16 cellular contexts compared by ENCODE assay signal in genomic region chr4:87932718-87933136, GRCh38. TPM values are rescaled to one million over a fixed set of nuclear protein-coding genes. Genes with fewer than 3 reads are reported as not detected.
DNase-seq lines count a peak whose midpoint lies in the region; TF ChIP-seq lines count a peak whose summit lies in the region.
"Had no signal": no experiment of that assay in that cellular context is flagged by ENCODE, and none has a peak within 500 bp of the region (broad histone marks: within the 10 kb centered on the region; RNA-seq: fewer than 3 reads in every experiment).

No MANE protein-coding gene starts in this region.

- H3K23ac ChIP-seq in H9 (ENCODE audit: insufficient read length, low read depth, low read length), result no peak overlapping the region

- H3K27ac ChIP-seq in H9 (ENCODE audit: insufficient read length, low read depth, low read length) (peak overlapping the region; percentile 91), MM.1S (ENCODE audit: low read length) (no peak overlapping the region), adrenal gland (no peak overlapping the region), osteoblast (ENCODE audit: low read depth, low read length) (no peak overlapping the region), uterus (no peak overlapping the region)

- no peak overlapping the region for H2BK12ac ChIP-seq in H9 (ENCODE audit: insufficient read length, low read depth, low read length)

- H2BK120ac ChIP-seq in H9 (ENCODE audit: low read depth, low read length, poor library complexity, severe bottlenecking), result no peak overlapping the region

- intact Hi-C loops in adrenal gland (cut with DNase I), result no loop called here
- intact Hi-C loops in uterus (cut with DNase I; ENCODE audit: low total_unique reads), result no loop called here

- H3K4me1 ChIP-seq in H9 (ENCODE audit: insufficient read depth, low read length) (no peaks in the 10 kb centered on the region; the same call in 1 of the 2 replicates), MM.1S (ENCODE audit: low read length) (no peaks in the 10 kb centered on the region), adrenal gland (replicated peaks in 1 of 2) (no peaks in the 10 kb centered on the region), osteoblast (ENCODE audit: insufficient read depth, low read length) (no peaks in the 10 kb centered on the region), uterus (no peaks in the 10 kb centered on the region)

- H4K20me1 ChIP-seq in H9 (ENCODE audit: control insufficient read depth, insufficient read depth, insufficient read length) (no peaks in the 10 kb centered on the region), MM.1S (ENCODE audit: insufficient read depth, low read length) (no peaks in the 10 kb centered on the region), osteoblast (ENCODE audit: insufficient read depth, low read length) (no peaks in the 10 kb centered on the region)

- H3K79me2 ChIP-seq in H9 (ENCODE audit: insufficient read depth, low read length) (no peaks in the 10 kb centered on the region), MM.1S (ENCODE audit: low read length) (no peaks in the 10 kb centered on the region), osteoblast (ENCODE audit: insufficient read depth, low read length) (no peaks in the 10 kb centered on the region)

- H3K9me3 ChIP-seq in H9 (ENCODE audit: control insufficient read depth, low read depth, low read length), result no peaks in the 10 kb centered on the region
- H3K9me3 ChIP-seq in MM.1S (replicated peaks; ENCODE audit: insufficient read depth, low read length), result no peaks in the 10 kb centered on the region
- peaks cover 0 to 6% (median 0%) of the 10 kb centered on the region in 3 donors for H3K9me3 ChIP-seq in adrenal gland (replicated peaks in 1 of 3)
- H3K9me3 ChIP-seq in osteoblast (ENCODE audit: low read depth, low read length), result no peaks in the 10 kb centered on the region
- H3K9me3 ChIP-seq in uterus, result no peaks in the 10 kb centered on the region

- H4K5ac ChIP-seq in H9 (ENCODE audit: insufficient read length, low read depth, low read length), result no peak overlapping the region

- H3K36me3 ChIP-seq in MM.1S (replicated peaks; ENCODE audit: insufficient read depth, low read length), result no peaks in the 10 kb centered on the region
- H3K36me3 ChIP-seq in adrenal gland (replicated peaks in 1 of 2), result no peaks in the 10 kb centered on the region
- no peaks in the 10 kb centered on the region for H3K36me3 ChIP-seq in osteoblast (ENCODE audit: insufficient read depth, low read length)
- no peaks in the 10 kb centered on the region for H3K36me3 ChIP-seq in uterus

- H2AK5ac ChIP-seq in H9 (ENCODE audit: insufficient read length, low read length), result no peak overlapping the region

- H3K23me2 ChIP-seq in H9 (ENCODE audit: insufficient read length, low read depth, low read length, poor library complexity, severe bottlenecking), result no peaks in the 10 kb centered on the region

- no peaks in the 10 kb centered on the region for H3K79me1 ChIP-seq in H9 (ENCODE audit: insufficient read depth, low read depth, low read length, poor library complexity, severe bottlenecking)

- no peak overlapping the region for H3T11ph ChIP-seq in H9 (ENCODE audit: low read length)

- TF ChIP-seq POLR2A in adrenal gland (IDR thresholded peaks at IDR 0.05) (no peak), uterus (IDR thresholded peaks at IDR 0.05) (no peak)

- H3K9me3 Mint-ChIP-seq in H9, result no peaks in the 10 kb centered on the region

- peaks cover 23 to 32% (median 31%) of the 10 kb centered on the region in 3 experiments for H3K36me3 Mint-ChIP-seq in H9 (ENCODE audit: insufficient read depth in 1 of 3, low read depth in 3 of 3)

- no peaks in the 10 kb centered on the region for H3K9me2 ChIP-seq in MM.1S (replicated peaks; ENCODE audit: insufficient read depth, low read length)

- peaks cover 20 to 33% of the 10 kb centered on the region in 2 experiments for H3K4me1 Mint-ChIP-seq in H9

- 0 out of 2 replicates have a peak, but pooled peaks cover 1% of the 10 kb centered on the region for H3K27me3 Mint-ChIP-seq in H9 (ENCODE audit: low read depth)

- H3K27me3 ChIP-seq in H9 (ENCODE audit: insufficient read depth, low read length) (no peaks in the 10 kb centered on the region), MM.1S (replicated peaks; ENCODE audit: insufficient read depth, low read length) (no peaks in the 10 kb centered on the region), adrenal gland (no peaks in the 10 kb centered on the region), osteoblast (ENCODE audit: insufficient read depth, low read length) (no peaks in the 10 kb centered on the region), uterus (no peaks in the 10 kb centered on the region)

- WGBS in H9 (ENCODE audit: extremely low coverage, insufficient read length, low lambda C conversion rate), result no CpG with 5 or more reads among the region's 5 CpGs
- 47 to 57% (median 50%) methylated on average over 5 of the region's 5 CpGs for WGBS in adrenal gland, 4 donors

- H2BK15ac ChIP-seq in H9 (ENCODE audit: low read depth, low read length), result no peak overlapping the region

- no peaks in the 10 kb centered on the region for H3F3A ChIP-seq in MM.1S (ENCODE audit: insufficient read depth, low read length)

- no peak overlapping the region for H4K91ac ChIP-seq in H9 (ENCODE audit: insufficient read length, low read depth, low read length)

- no peak overlapping the region for H2BK20ac ChIP-seq in H9 (ENCODE audit: low read depth, low read length, poor library complexity, severe bottlenecking)

- DNase-seq in H9 (peak; percentile 53), MM.1S (no peak), adrenal gland (peak in 5 of 7 donors; percentile 19 to 60 (median 26)), osteoblast (ENCODE audit: insufficient read length, low spot score, missing footprints) (no peak), uterus (no peak), GDM1 (lab: John Stamatoyannopoulos, UW) (no peak), ureter (ENCODE audit: low spot score) (no peak)
- DNase-seq in activated T-cell treated with anti-CD3 and anti-CD28 coated beads, Interleukin-2, amount 50 U/mL, for 1 hour, result no peak
- DNase-seq: ACHN, C1 segment of cervical spinal cord, IMR-90, NCI-H1105 treated with DMSO at 0.1 percent for 48 hours, NCI-H1694, NCI-H2081 treated with DMSO at 0.1 percent for 48 hours, RPMI8226, SHP77 treated with DMSO at 0.1 percent for 48 hours had no signal

- no peak overlapping the region for H3K4me3 Mint-ChIP-seq in H9

- H3K4me2 ChIP-seq in H9 (ENCODE audit: insufficient read depth, insufficient read length, low read length) (no peak overlapping the region), MM.1S (ENCODE audit: low read depth, low read length) (no peak overlapping the region), osteoblast (ENCODE audit: insufficient read depth, low read length) (peak overlapping the region; percentile 20)

- peak overlapping the region; percentile 37 to 91 (median 88); a peak in 5 of 7 replicates for H3K27ac Mint-ChIP-seq in H9

- no peak overlapping the region for H3K4me3 ChIP-seq in MM.1S (ENCODE audit: low read length)
- peak overlapping the region in 1 of 4 donors; percentile 8 for H3K4me3 ChIP-seq in adrenal gland
- H3K4me3 ChIP-seq in osteoblast (ENCODE audit: insufficient read depth, low read length), result peak overlapping the region; percentile 2
- no peak overlapping the region for H3K4me3 ChIP-seq in uterus

- TF ChIP-seq CTCF in H9 (conservative IDR thresholded peaks at IDR 0.05) (no peak), MM.1S (IDR thresholded peaks at IDR 0.05; ENCODE audit: low read length) (no peak), adrenal gland (IDR thresholded peaks at IDR 0.05) (no peak), osteoblast (IDR thresholded peaks at IDR 0.05; ENCODE audit: extremely low read depth, low read depth, low read length) (no peak), uterus (IDR thresholded peaks at IDR 0.05) (no peak)

- H3K9ac ChIP-seq in H9 (ENCODE audit: extremely low read depth, insufficient read length, low read length), result no peak overlapping the region
- H3K9ac ChIP-seq in MM.1S (ENCODE audit: low read length), result no peak overlapping the region

- H4K8ac ChIP-seq in H9 (replicated peaks; ENCODE audit: insufficient read length, low read depth, low read length), result no peak overlapping the region

- H3K4ac ChIP-seq in H9 (ENCODE audit: low read depth, low read length), result no peak overlapping the region

- no peak overlapping the region for H3K56ac ChIP-seq in H9 (ENCODE audit: insufficient read length, low read depth, low read length)

- no peak overlapping the region for H3K18ac ChIP-seq in H9 (ENCODE audit: insufficient read length, low read depth, low read length)

- H2BK5ac ChIP-seq in H9 (ENCODE audit: insufficient read length, low read length), result no peak overlapping the region

- no peak overlapping the region for H3K14ac ChIP-seq in H9 (ENCODE audit: insufficient read depth, low read length)

- H2AFZ ChIP-seq in H9 (ENCODE audit: low read length) (no peak overlapping the region), MM.1S (ENCODE audit: low read length) (0 out of 2 replicates have a peak overlapping the region, but pooled peaks have one; percentile 20), osteoblast (ENCODE audit: low read length) (peak overlapping the region; percentile 3)

RNA-seq across cellular contexts. Expression of gene SPP1, which starts 42.8 kb away (rescaled TPM):
- 13.2 and 15.5 TPM in 2 replicates for total RNA-seq in H9 (2021)
- 10 to 100 TPM; 10.8 to 89.6 (median 39.3) TPM for total RNA-seq in adrenal gland
- 100 to 1,000 TPM in 1 of 3 donors, 10 to 100 TPM in 1, 1 to 10 TPM in 1; 5.2 to 166 (median 51.6) TPM for polyA plus RNA-seq in adrenal gland
- total RNA-seq in osteoblast, result 7.6 and 16.2 TPM in 2 replicates
- 10 to 100 TPM in 2 of 4 donors, not detected in 2; 10.1 to 98.6 TPM for total RNA-seq in uterus
- total RNA-seq in ureter, result 11.3 TPM

Comparison
In these comparisons a context has a peak if more than half of its experiments do, and no peak if none do; other contexts are left out.
1. DNase-seq: peak in H9 (single experiment) and adrenal gland (5 of 7); none in MM.1S (single experiment), osteoblast (single experiment), uterus (0 of 2), GDM1 (single experiment), activated T-cell treated with anti-CD3 and anti-CD28 coated beads, Interleukin-2, amount 50 U/mL, for 1 hour (single experiment) and ureter (single experiment).